ENCODE assay signal across 16 cellular contexts in the genomic region with DNA sequence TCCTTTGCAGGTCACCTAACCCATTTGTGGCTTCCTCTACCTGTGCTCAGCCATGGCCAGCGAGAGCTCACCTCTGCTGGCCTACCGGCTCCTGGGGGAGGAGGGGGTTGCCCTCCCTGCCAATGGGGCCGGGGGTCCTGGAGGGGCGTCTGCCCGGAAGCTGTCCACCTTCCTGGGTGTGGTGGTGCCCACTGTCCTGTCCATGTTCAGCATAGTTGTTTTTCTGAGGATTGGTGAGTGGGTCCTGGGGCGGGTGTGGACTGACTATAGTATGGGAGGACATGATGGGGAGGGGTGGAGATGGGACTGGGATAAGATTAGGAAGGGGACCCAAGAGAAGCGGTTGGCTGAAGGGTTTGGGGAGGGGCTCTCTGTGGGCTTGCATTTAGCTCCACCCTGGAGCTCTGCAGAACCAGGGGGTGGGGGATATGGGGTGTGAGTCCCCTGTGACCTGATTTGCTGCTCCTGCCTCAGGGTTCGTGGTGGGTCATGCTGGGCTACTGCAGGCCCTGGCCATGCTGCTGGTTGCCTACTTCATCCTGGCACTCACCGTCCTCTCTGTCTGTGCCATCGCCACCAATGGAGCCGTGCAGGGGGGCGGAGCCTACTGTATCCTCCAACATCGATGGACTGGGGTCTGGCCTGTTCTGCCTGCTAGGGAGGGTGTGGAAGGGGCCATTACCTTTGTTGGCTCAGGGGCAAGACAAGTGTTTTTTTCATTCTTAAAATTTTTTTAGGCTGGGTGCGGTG. TPM values are rescaled to one million over a fixed set of nuclear protein-coding genes. Genes with fewer than 3 reads are reported as not detected.
DNase-seq lines count a peak whose midpoint lies in the region; ATAC-seq, FAIRE-seq and TF ChIP-seq lines count a peak whose summit lies in the region.
"Had no signal": no experiment of that assay in that cellular context is flagged by ENCODE, and none has a peak within 500 bp of the region (broad histone marks: within the 10 kb centered on the region; RNA-seq: fewer than 3 reads in every experiment).

No MANE protein-coding gene starts in this region.

- H3K9me3 ChIP-seq in PC-3 (ENCODE audit: low read length) (no peaks in the 10 kb centered on the region), PC-9 (ENCODE audit: insufficient read depth, low read depth) (no peaks in the 10 kb centered on the region)
- H3K9me3 ChIP-seq: MG63, thyroid gland had no signal

- H3K79me2 ChIP-seq in PC-3 (ENCODE audit: low read length) (peaks cover 30% of the 10 kb centered on the region), PC-9 (ENCODE audit: low read depth) (no peaks in the 10 kb centered on the region)

- H3K4me2 ChIP-seq in PC-3 (ENCODE audit: low read length) (peak overlapping the region; percentile 90; the same call in 1 of the 2 replicates), PC-9 (no peak overlapping the region)

- no peaks in the 10 kb centered on the region for H3F3A ChIP-seq in PC-3 (ENCODE audit: low read length, unreplicated experiment)
- peaks cover 11% of the 10 kb centered on the region; the same call in 1 of the 2 replicates for H3F3A ChIP-seq in PC-9 (ENCODE audit: insufficient read depth, low read depth)

- peak overlapping the region; percentile 89 for H3K4me3 Mint-ChIP-seq in stimulated activated naive CD8-positive, alpha-beta T cell treated with anti-CD3 and anti-CD28 coated beads, Interleukin-15, Interleukin-2, amounts not matched to agents 100 ng/mL and 50 ng/mL, for 24 hours

- WGBS in lower leg skin, 2 donors = 85 to 91% methylated on average over 14 of the region's 14 CpGs

- FAIRE-seq in urothelium cell line (lab: Jason Lieb, UNC) = no peak

- no peaks in the 10 kb centered on the region for H3K9me3 Mint-ChIP-seq in stimulated activated naive CD8-positive, alpha-beta T cell treated with anti-CD3 and anti-CD28 coated beads, Interleukin-15, Interleukin-2, amounts not matched to agents 100 ng/mL and 50 ng/mL, for 24 hours

- H3K36me3 Mint-ChIP-seq in stimulated activated naive CD8-positive, alpha-beta T cell treated with anti-CD3 and anti-CD28 coated beads, Interleukin-15, Interleukin-2, amounts not matched to agents 100 ng/mL and 50 ng/mL, for 24 hours (ENCODE audit: low read depth) = no peaks in the 10 kb centered on the region

- no peaks in the 10 kb centered on the region for H4K20me1 ChIP-seq in PC-3 (ENCODE audit: low read length)
- no peaks in the 10 kb centered on the region for H4K20me1 ChIP-seq in PC-9 (ENCODE audit: insufficient read depth)

- no TSS peak for BruUV-seq in PC-3 (replicated peaks; lab: Mats Ljungman, UMichigan)
- BruUV-seq in PC-9 (replicated peaks; lab: Mats Ljungman, UMichigan) = no TSS peak

- H3K27me3 ChIP-seq in PC-3 (ENCODE audit: low read length) (no peaks in the 10 kb centered on the region), PC-9 (ENCODE audit: insufficient read depth, low read depth) (no peaks in the 10 kb centered on the region)
- H3K27me3 ChIP-seq: MG63, thyroid gland had no signal

- intact Hi-C loops in PC-3 (cut with micrococcal nuclease) = loop anchor here (5.0 to 10.0 kb wide), 2 partner anchors 127 to 390 kb away; a partner anchor contains a TSS
- intact Hi-C loops in PC-9 (cut with micrococcal nuclease; ENCODE audit: unreplicated experiment) = loop anchor here (10.0 kb wide), 1 partner anchor 720 kb away; no protein-coding TSS in a partner anchor
- intact Hi-C loops in lower leg skin (cut with DNase I; ENCODE audit: low total_unique reads) = loop anchor here (5.0 to 10.0 kb wide), 4 partner anchors 52 to 390 kb away; a partner anchor contains a TSS

- H3K27ac ChIP-seq in PC-3 (ENCODE audit: low read length) (no peak overlapping the region), PC-9 (no peak overlapping the region)
- H3K27ac ChIP-seq: thyroid gland had no signal

- no peak for DNase-seq in stimulated activated naive CD8-positive, alpha-beta T cell treated with anti-CD3 and anti-CD28 coated beads, Interleukin-15, Interleukin-2, amounts not matched to agents 100 U/mL and 50 U/mL, for 24 hours
- no peak for DNase-seq in PC-3
- peak; percentile 1 for DNase-seq in hepatic stellate cell (ENCODE audit: low spot score)
- peak; percentile 2 for DNase-seq in urothelium cell line (ENCODE audit: low spot score)
- DNase-seq in PC-9 = no peak
- DNase-seq in lower leg skin (ENCODE audit: low spot score in 2 of 2) = no peak
- DNase-seq: amygdala, cortex of kidney, islet precursor cell, MG63, NCI-H2029, NCI-H526 treated with DMSO at 0.1 percent for 48 hours, RPMI8226 had no signal

- H3K36me3 ChIP-seq in PC-3 (ENCODE audit: low read depth, low read length) (no peaks in the 10 kb centered on the region), PC-9 (ENCODE audit: low read depth) (no peaks in the 10 kb centered on the region)
- H3K36me3 ChIP-seq: MG63, thyroid gland had no signal

- POLR2A ChIA-PET in PC-3 (lab: Charles Lee; ENCODE audit: unreplicated experiment) (no interaction called here), PC-9 (lab: Charles Lee; ENCODE audit: unreplicated experiment) (no interaction called here)

- H3K9me2 ChIP-seq in PC-3 (replicated peaks; ENCODE audit: low read length) (no peaks in the 10 kb centered on the region), PC-9 (ENCODE audit: insufficient read depth) (no peaks in the 10 kb centered on the region)

- TF ChIP-seq CTCF in PC-3 (conservative IDR thresholded peaks at IDR 0.05; ENCODE audit: low read depth, low read length) (no peak), PC-9 (conservative IDR thresholded peaks at IDR 0.05) (no peak), lower leg skin (IDR thresholded peaks at IDR 0.05) (no peak)

- peaks cover 12% of the 10 kb centered on the region; the same call in 1 of the 2 replicates for H3K4me1 ChIP-seq in PC-3 (ENCODE audit: insufficient read depth, low read length)
- H3K4me1 ChIP-seq in PC-9 (replicated peaks; ENCODE audit: insufficient read depth) = peaks cover 9% of the 10 kb centered on the region

- no peak overlapping the region for H3K27ac Mint-ChIP-seq in stimulated activated naive CD8-positive, alpha-beta T cell treated with anti-CD3 and anti-CD28 coated beads, Interleukin-15, Interleukin-2, amounts not matched to agents 100 ng/mL and 50 ng/mL, for 24 hours

- H3K4me3 ChIP-seq in PC-3 (ENCODE audit: low read length) (no peak overlapping the region), PC-9 (no peak overlapping the region), lower leg skin (ENCODE audit: low read depth, poor library complexity, severe bottlenecking) (no peak overlapping the region)
- H3K4me3 ChIP-seq: MG63, thyroid gland had no signal

- no peak for ATAC-seq in stimulated activated naive CD8-positive, alpha-beta T cell treated with anti-CD3 and anti-CD28 coated beads, Interleukin-15, Interleukin-2, amounts not matched to agents 100 U/mL and 50 U/mL, for 24 hours
- ATAC-seq in PC-3 (no peak), HG03457 (IDR thresholded peaks at IDR 0.05; ENCODE audit: unreplicated experiment) (no peak)

- no peak overlapping the region for H2AFZ ChIP-seq in PC-3 (ENCODE audit: low read length)
- no peak overlapping the region for H2AFZ ChIP-seq in PC-9

- CTCF ChIA-PET in PC-3 (lab: Charles Lee) (no interaction called here), PC-9 (lab: Charles Lee) (interaction anchor here (1.0 to 1.2 kb wide), 2 partner anchors 54 to 150 kb away, joined by 3 to 4 read pairs; no protein-coding TSS in a partner anchor)

- no peaks in the 10 kb centered on the region for H3K27me3 Mint-ChIP-seq in stimulated activated naive CD8-positive, alpha-beta T cell treated with anti-CD3 and anti-CD28 coated beads, Interleukin-15, Interleukin-2, amounts not matched to agents 100 ng/mL and 50 ng/mL, for 24 hours

- TF ChIP-seq POLR2A in lower leg skin (IDR thresholded peaks at IDR 0.05) = no peak

- no peak overlapping the region for H3K9ac ChIP-seq in PC-3 (ENCODE audit: low read length)

- peaks cover 18% of the 10 kb centered on the region for H3K4me1 Mint-ChIP-seq in stimulated activated naive CD8-positive, alpha-beta T cell treated with anti-CD3 and anti-CD28 coated beads, Interleukin-15, Interleukin-2, amounts not matched to agents 100 ng/mL and 50 ng/mL, for 24 hours (ENCODE audit: low read depth)

RNA-seq across cellular contexts. Expression of a gene that starts 1.8 kb away (rescaled TPM):
- total RNA-seq in PC-3 (2014; rRNA removed) (25.9 and 31.2 TPM in 2 replicates), PC-9 (2021) (34.7 and 36.7 TPM in 2 replicates), lower leg skin (10 to 100 TPM; 14.0 to 32.9 (median 21.8) TPM)

RNA-seq across cellular contexts. Expression of a gene that starts 12.9 kb away (rescaled TPM):
- 11.3 and 14.6 TPM in 2 replicates for total RNA-seq in PC-3 (2014; rRNA removed)
- 89.3 and 91.4 TPM in 2 replicates for total RNA-seq in PC-9 (2021)
- 10 to 100 TPM; 71.8 to 88.7 (median 81.0) TPM for total RNA-seq in lower leg skin

RNA-seq across cellular contexts. Expression of a gene that starts 20.6 kb away (rescaled TPM):
- total RNA-seq in PC-3 (2014; rRNA removed) (177 and 268 TPM in 2 replicates), PC-9 (2021) (116 and 144 TPM in 2 replicates), lower leg skin (100 to 1,000 TPM in 2 of 4 donors, 10 to 100 TPM in 2; 73.3 to 129 (median 107) TPM)

RNA-seq across cellular contexts. Expression of a gene that starts 27.0 kb away (rescaled TPM):
- total RNA-seq in PC-3 (2014; rRNA removed) (104 and 150 TPM in 2 replicates), PC-9 (2021) (79.4 and 94.6 TPM in 2 replicates), lower leg skin (10 to 100 TPM; 51.1 to 72.2 (median 60.9) TPM)

RNA-seq across cellular contexts. Expression of a gene that starts 35.2 kb away (rescaled TPM):
- total RNA-seq in PC-3 (2014; rRNA removed) (10.5 and 14.6 TPM in 2 replicates), PC-9 (2021) (2.7 and 2.8 TPM in 2 replicates), lower leg skin (1 to 10 TPM; 3.9 to 6.1 (median 5.2) TPM)

Comparison
In these comparisons a context has a peak if more than half of its experiments do, and no peak if none do; other contexts are left out.
1. DNase-seq: peak in hepatic stellate cell (single experiment) and urothelium cell line (single experiment); none in stimulated activated naive CD8-positive, alpha-beta T cell treated with anti-CD3 and anti-CD28 coated beads, Interleukin-15, Interleukin-2, amounts not matched to agents 100 U/mL and 50 U/mL, for 24 hours (single experiment), PC-3 (single experiment), PC-9 (0 of 2) and lower leg skin (0 of 2).